ENCODE assay signal across 1 cellular context in genomic region chr13:76934671-76935070, GRCh38.
TF ChIP-seq lines count a peak whose summit lies in the region.

No MANE protein-coding gene starts in this region.

TF ChIP-seq in IMR-90, 13 proteins besides CTCF, POLR2A, EP300 and RAD21 (continued from another document):
- TF ChIP-seq, protein P1, sequence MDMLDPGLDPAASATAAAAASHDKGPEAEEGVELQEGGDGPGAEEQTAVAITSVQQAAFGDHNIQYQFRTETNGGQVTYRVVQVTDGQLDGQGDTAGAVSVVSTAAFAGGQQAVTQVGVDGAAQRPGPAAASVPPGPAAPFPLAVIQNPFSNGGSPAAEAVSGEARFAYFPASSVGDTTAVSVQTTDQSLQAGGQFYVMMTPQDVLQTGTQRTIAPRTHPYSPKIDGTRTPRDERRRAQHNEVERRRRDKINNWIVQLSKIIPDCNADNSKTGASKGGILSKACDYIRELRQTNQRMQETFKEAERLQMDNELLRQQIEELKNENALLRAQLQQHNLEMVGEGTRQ (IDR thresholded peaks at IDR 0.05; ENCODE audit: low read depth, low read length), result no peak
- TF ChIP-seq NFE2L2 (IDR thresholded peaks at IDR 0.05; ENCODE audit: low read depth, low read length) (no peak), SMC3 (IDR thresholded peaks at IDR 0.05; ENCODE audit: low read depth, low read length) (no peak), MXI1 (IDR thresholded peaks at IDR 0.05; ENCODE audit: borderline replicate concordance, low read depth, low read length) (no peak), RCOR1 (IDR thresholded peaks at IDR 0.05; ENCODE audit: insufficient replicate concordance, low read length) (no peak), BHLHE40 (IDR thresholded peaks at IDR 0.05; ENCODE audit: low read depth, low read length) (no peak), CHD1 (IDR thresholded peaks at IDR 0.05; ENCODE audit: low read depth, low read length) (no peak), MAFK (IDR thresholded peaks at IDR 0.05; ENCODE audit: low read depth, low read length) (no peak), MAZ (IDR thresholded peaks at IDR 0.05; ENCODE audit: borderline replicate concordance, low read depth, low read length) (no peak)
